ENCODE assay signal across 8 cellular contexts in genomic region chr2:177392373-177393246, GRCh38. TPM values are rescaled to one million over a fixed set of nuclear protein-coding genes. Genes with fewer than 3 reads are reported as not detected.
DNase-seq lines count a peak whose midpoint lies in the region; ATAC-seq and TF ChIP-seq lines count a peak whose summit lies in the region.

TSS of gene AGPS (plus strand) at chr2:177392773. CDS start at chr2:177392790, 17 bp downstream.

- peak within 1 kb of the TSS; percentile 56 for H3K27ac ChIP-seq in CD4-positive, alpha-beta memory T cell (ENCODE audit: low read depth, low read length)

- intact Hi-C loops in CD4-positive, alpha-beta memory T cell (cut with micrococcal nuclease), result loop anchor here (1.0 to 5.0 kb wide), 2 partner anchors 130 to 161 kb away; partner anchors contain the start of gene NFE2L2

- ATAC-seq in GM19397 (IDR thresholded peaks at IDR 0.05; ENCODE audit: unreplicated experiment) (peak; percentile 95), HG03565 (IDR thresholded peaks at IDR 0.05; ENCODE audit: unreplicated experiment) (peak; percentile 74)

- H3K27me3 Mint-ChIP-seq in CD4-positive, alpha-beta memory T cell, result no peaks in the 10 kb centered on the region

- H3K4me3 ChIP-seq in CD4-positive, alpha-beta memory T cell (ENCODE audit: low read length in 2 of 2), result peak within 1 kb of the TSS; percentile 78
- peak within 1 kb of the TSS; percentile 66 for H3K4me3 ChIP-seq in epithelial cell of esophagus (ENCODE audit: low read length)

- no peaks in the 10 kb centered on the region for H3K36me3 ChIP-seq in CD4-positive, alpha-beta memory T cell (ENCODE audit: insufficient read depth, low read length)

- peak within 1 kb of the TSS; percentile 79 to 94 (median 92) for H3K27ac Mint-ChIP-seq in CD4-positive, alpha-beta memory T cell

- peaks cover 47 to 63% (median 54%) of the 10 kb centered on the region in 4 donors for H3K4me1 Mint-ChIP-seq in CD4-positive, alpha-beta memory T cell

- peaks cover 47% of the 10 kb centered on the region for H3K4me1 ChIP-seq in CD4-positive, alpha-beta memory T cell (ENCODE audit: insufficient read depth, low read length)

- H3K9me3 ChIP-seq in CD4-positive, alpha-beta memory T cell (ENCODE audit: control insufficient read depth in 1 of 2, low read length in 2 of 2), result no peaks in the 10 kb centered on the region

- no peaks in the 10 kb centered on the region for H3K9me3 Mint-ChIP-seq in CD4-positive, alpha-beta memory T cell

- CTCF ChIA-PET in CD4-positive, alpha-beta memory T cell (lab: Charles Lee; ENCODE audit: partially characterized antibody), result interaction anchor here (0.9 to 3.9 kb wide), 11 partner anchors 9 to 245 kb away, joined by 3 to 23 read pairs (median 7); partner anchors contain the start of gene NFE2L2

- DNase-seq in CD4-positive, alpha-beta memory T cell, result peak; percentile 66 to 76 (median 72)
- peak; percentile 49 for DNase-seq in NOMO-1 treated with dmso at 0.1 percent for 144 hours (lab: John Stamatoyannopoulos, UW; ENCODE audit: unreplicated experiment)
- peak; percentile 78 for DNase-seq in activated CD8-positive, alpha-beta memory T cell treated with anti-CD3 and anti-CD28 coated beads, Interleukin-2, amount 50 U/mL, for 4 hours
- peak; percentile 51 for DNase-seq in epithelial cell of esophagus (ENCODE audit: low read depth)
- peak; percentile 78 for DNase-seq in mucosa of gallbladder (ENCODE audit: low spot score)
- peak; percentile 33 to 45 for DNase-seq in stimulated activated CD8-positive, alpha-beta memory T cell treated with anti-CD3 and anti-CD28 coated beads, Interleukin-4, amount 100 ng/mL, for 4 hours (ENCODE audit: low read depth in 2 of 2, low spot score in 1 of 2)

- H3K36me3 Mint-ChIP-seq in CD4-positive, alpha-beta memory T cell, result peaks cover 7 to 17% of the 10 kb centered on the region in 2 donors

- no peaks in the 10 kb centered on the region for H3K27me3 ChIP-seq in CD4-positive, alpha-beta memory T cell (ENCODE audit: insufficient read depth, low read length)

- TF ChIP-seq CTCF in epithelial cell of esophagus (IDR thresholded peaks at IDR 0.05; ENCODE audit: insufficient read depth, low read depth, low read length, missing control alignments), result no peak

- H3K4me3 Mint-ChIP-seq in CD4-positive, alpha-beta memory T cell, result peak within 1 kb of the TSS; percentile 92 to 98 (median 94)

- POLR2A ChIA-PET in CD4-positive, alpha-beta memory T cell (lab: Charles Lee; ENCODE audit: partially characterized antibody), result interaction anchor here (0.6 to 6.3 kb wide), 14 partner anchors 11 to 1391 kb away, joined by 3 to 55 read pairs (median 4); partner anchors contain the start of genes HNRNPA3, NFE2L2, PJVK and PRKRA

RNA-seq across cellular contexts. Expression of gene AGPS, which starts in this region (rescaled TPM):
- total RNA-seq in CD4-positive, alpha-beta memory T cell, result 10 to 100 TPM; 28.3 to 29.7 TPM
- 10 to 100 TPM; 13.8 to 17.4 TPM for polyA plus RNA-seq in CD4-positive, alpha-beta memory T cell
- total RNA-seq in mucosa of gallbladder, result 34.5 TPM

Comparison
In these comparisons a context has a peak if more than half of its experiments do, and no peak if none do; other contexts are left out.
1. Peak in every context shown above with its lines: DNase-seq, ATAC-seq, H3K4me3 ChIP-seq and H3K27ac ChIP-seq.